Comparison of ENCODE assay signal across 20 cellular contexts in genomic region chr18:46009158-46009866, GRCh38. TPM values are rescaled to one million over a fixed set of nuclear protein-coding genes. Genes with fewer than 3 reads are reported as not detected.
A peak's percentile ranks its signal among the peaks of the same experiment; 100 is the strongest.
DNase-seq lines count a peak whose midpoint lies in the region; ATAC-seq, FAIRE-seq and TF ChIP-seq lines count a peak whose summit lies in the region.
"Had no signal": no experiment of that assay in that cellular context is flagged by ENCODE, and none has a peak within 500 bp of the region (broad histone marks: within the 10 kb centered on the region; RNA-seq: fewer than 3 reads in every experiment).

No MANE protein-coding gene starts in this region.

- CTCF ChIA-PET in GM12878 (lab: Yijun Ruan, JAX) = interaction anchor here (0.8 to 2.0 kb wide), 2 partner anchors 10 to 64 kb away, joined by 4 to 9 read pairs; no protein-coding TSS in a partner anchor

- in situ Hi-C loops in GM12878 (cut with MboI) = no loop called here

- TF ChIP-seq CTCF in GM12878 (IDR thresholded peaks at IDR 0.05 in 2 of 3, conservative IDR thresholded peaks at IDR 0.05 in 1 of 3; ENCODE audit: control insufficient read depth in 2 of 3, extremely low read depth in 1 of 3, insufficient read depth in 1 of 3, low read depth in 3 of 3, low read length in 3 of 3) (no peak), mucosa of descending colon (IDR thresholded peaks at IDR 0.05) (no peak)

- TF ChIP-seq POLR2A in GM12878 (IDR thresholded peaks at IDR 0.05; ENCODE audit: low read depth, low read length) = no peak

- intact Hi-C loops in GM12878 (cut with micrococcal nuclease; ENCODE audit: unreplicated experiment) (no loop called here), mucosa of descending colon (cut with DNase I, micrococcal nuclease) (no loop called here)

- no peaks in the 10 kb centered on the region for H3K36me3 ChIP-seq in GM12878 (ENCODE audit: control insufficient read depth in 2 of 2, insufficient read depth in 2 of 2, low read length in 1 of 2)
- H3K36me3 ChIP-seq in mucosa of descending colon (ENCODE audit: low read depth) = no peaks in the 10 kb centered on the region
- H3K36me3 ChIP-seq: uterus had no signal

- no peak overlapping the region for H2AFZ ChIP-seq in GM12878 (ENCODE audit: control insufficient read depth, low read depth, low read length)
- H2AFZ ChIP-seq: GM23248, hepatocyte had no signal

- POLR2A ChIA-PET in GM12878 (lab: Charles Lee) = interaction anchor here (0.7 kb wide), 2 partner anchors 44 to 108 kb away, joined by 4 to 5 read pairs; no protein-coding TSS in a partner anchor

- WGBS in GM12878 (ENCODE audit: insufficient coverage, insufficient replicate concordance, low lambda C conversion rate, missing lambda C conversion rate) = 10% methylated on average over 4 of the region's 4 CpGs

- RAD21 ChIA-PET in GM12878 (lab: Charles Lee; ENCODE audit: unreplicated experiment) = interaction anchor here (1.0 kb wide), 1 partner anchor 130 kb away, joined by 5 read pairs; no protein-coding TSS in a partner anchor

- H3K4me3 ChIP-seq in GM12878 (no peak overlapping the region), mucosa of descending colon (no peak overlapping the region)
- H3K4me3 ChIP-seq: GM23248, hepatocyte, uterus had no signal

- ATAC-seq in GM12878 (peak; percentile 35), mucosa of descending colon (peak; percentile 26)

- no peaks in the 10 kb centered on the region for H4K20me1 ChIP-seq in GM12878 (ENCODE audit: control insufficient read depth, insufficient read depth)

- no peak overlapping the region for H3K4me2 ChIP-seq in GM12878 (ENCODE audit: control insufficient read depth, insufficient read depth)
- H3K4me2 ChIP-seq: hepatocyte had no signal

- no peaks in the 10 kb centered on the region for H3K79me2 ChIP-seq in GM12878 (ENCODE audit: control insufficient read depth, insufficient read depth, low read length)
- H3K79me2 ChIP-seq: hepatocyte had no signal

- DNase-seq in GF-D8 (lab: John Stamatoyannopoulos, UW) = peak; percentile 98
- DNase-seq in MV-4-11 (lab: John Stamatoyannopoulos, UW) = peak; percentile 96
- no peak for DNase-seq in GM12878 (ENCODE audit: low read depth, low spot score)
- DNase-seq in mucosa of descending colon = no peak
- no peak for DNase-seq in NCI-H1694 treated with DMSO at 0.1 percent for 48 hours (lab: John Stamatoyannopoulos, UW)
- no peak for DNase-seq in stimulated activated CD4-positive, alpha-beta T cell treated with anti-CD3 and anti-CD28 coated beads, Interleukin-4, amount 100 ng/mL, for 1 hour
- DNase-seq in stimulated activated naive CD4-positive, alpha-beta T cell (lab: John Stamatoyannopoulos, UW) = no peak
- no peak for DNase-seq in NCI-H1417 treated with DMSO at 0.1 percent for 48 hours (lab: John Stamatoyannopoulos, UW)
- DNase-seq: activated CD4-positive, alpha-beta T cell treated with anti-CD3 and anti-CD28 coated beads, Interleukin-2, amount 10 ng/mL, durations not matched to agents 7 days and 5 days; activated CD8-positive, alpha-beta memory T cell treated with anti-CD3 and anti-CD28 coated beads, Interleukin-2, amount 50 U/mL, for 48 hours; activated gamma-delta T cell; amygdala; central memory CD4-positive, alpha-beta T cell; effector CD8-positive, alpha-beta T cell; GM23248; islet precursor cell; NCI-H2081; NCI-H510A treated with DMSO at 0.1 percent for 48 hours; uterus had no signal

- TF ChIP-seq EP300 in GM12878 (IDR thresholded peaks at IDR 0.05; ENCODE audit: borderline replicate concordance in 1 of 2, control insufficient read depth in 1 of 2, low read depth in 2 of 2, low read length in 2 of 2) = no peak

- BruUV-seq in GM12878 (replicated peaks; lab: Mats Ljungman, UMichigan) = no TSS peak

- FAIRE-seq in GM12878 (lab: Jason Lieb, UNC) = peak; percentile 38

- no peaks in the 10 kb centered on the region for H3K9me3 ChIP-seq in GM12878 (replicated peaks; ENCODE audit: control insufficient read depth, insufficient read depth, low read length)
- no peaks in the 10 kb centered on the region for H3K9me3 ChIP-seq in mucosa of descending colon
- H3K9me3 ChIP-seq: uterus had no signal

- no peaks in the 10 kb centered on the region for H3K27me3 ChIP-seq in GM12878 (replicated peaks in 1 of 2; ENCODE audit: control insufficient read depth in 2 of 2, insufficient read depth in 2 of 2, low read length in 1 of 2)
- H3K27me3 ChIP-seq: hepatocyte, uterus had no signal

- H3K9ac ChIP-seq in GM12878 (ENCODE audit: control insufficient read depth, insufficient read depth, low read length) = no peak overlapping the region
- H3K9ac ChIP-seq: GM23248 had no signal

- no peak for TF ChIP-seq RAD21 in GM12878 (IDR thresholded peaks at IDR 0.05; ENCODE audit: insufficient read depth, low read depth, low read length)

- H3K4me1 ChIP-seq in GM12878 (ENCODE audit: control insufficient read depth, insufficient read depth, low read length) = peaks cover 13% of the 10 kb centered on the region
- no peaks in the 10 kb centered on the region for H3K4me1 ChIP-seq in mucosa of descending colon (ENCODE audit: low read depth)
- H3K4me1 ChIP-seq: uterus had no signal

- H3K27ac ChIP-seq in GM12878 (ENCODE audit: control insufficient read depth, insufficient read depth) = no peak overlapping the region
- H3K27ac ChIP-seq: GM23248, hepatocyte, uterus had no signal

- SMC1A ChIA-PET in GM12878 (lab: Charles Lee; ENCODE audit: uncharacterized antibody, unreplicated experiment) = interaction anchor here (0.6 kb wide), 1 partner anchor 34 kb away, joined by 3 read pairs; no protein-coding TSS in a partner anchor

TF ChIP-seq in GM12878, 131 proteins besides CTCF, POLR2A, EP300 and RAD21:
- TF ChIP-seq ZNF384 (IDR thresholded peaks at IDR 0.05; ENCODE audit: borderline replicate concordance, low read depth, low read length) = peak; percentile 55
- no peak for TF ChIP-seq CBX5 (IDR thresholded peaks at IDR 0.05; ENCODE audit: low read depth)

RNA-seq across cellular contexts. Expression of gene EPG5, which starts 42.2 kb away (rescaled TPM):
- 172 and 182 TPM in 2 replicates for total RNA-seq in GM12878 (2013; cell fraction: nucleolus; rRNA removed)
- total RNA-seq in GM12878 (2014; rRNA removed) (9.1 and 9.7 TPM in 2 replicates), GM12878 (2014; rRNA removed; fragmentation: Illumina TruSeq; extraction: Trizol) (8.8 and 8.9 TPM in 2 replicates), GM12878 (2021) (9.9 and 12.5 TPM in 2 replicates), mucosa of descending colon (10 to 100 TPM; 21.7 to 29.0 (median 25.6) TPM)
- 6.5 TPM for polyA plus RNA-seq in GM12878 (2011; ENCODE audit: low read depth)
- polyA plus RNA-seq in GM12878 (2011; rRNA removed) (23.3 and 27.7 TPM in 2 replicates), GM12878 (2014; fragmentation: Illumina TruSeq; extraction: Trizol) (11.1 and 11.4 TPM in 2 replicates), GM12878 (2014; fragmentation: Nextera tagmentation; extraction: Ambion mirVana) (1 to 10 TPM; 1.9 to 2.3 TPM), GM12878 (2014; rRNA removed) (8.2 and 11.3 TPM in 2 replicates), GM12878 (2016; fragmentation: Nextera tagmentation; extraction: Ambion mirVana) (1 to 10 TPM; 4.0 to 5.1 TPM)
- 27.6 and 31.4 TPM in 2 replicates for polyA plus RNA-seq in GM12878 (2011; cell fraction: cytosol; rRNA removed)
- polyA plus RNA-seq in GM12878 (2011; cell fraction: nucleus; rRNA removed) = 40.5 and 53.9 TPM in 2 replicates
- polyA plus RNA-seq in GM12878 (2012) = 5.8 and 8.6 TPM in 2 replicates
- 96.1 and 119 TPM in 2 replicates for polyA minus RNA-seq in GM12878 (2011; rRNA and poly(A)+ RNA removed)
- polyA minus RNA-seq in GM12878 (2011; cell fraction: cytosol; rRNA and poly(A)+ RNA removed) = 17.8 and 19.0 TPM in 2 replicates
- 45.7 and 57.9 TPM in 2 replicates for polyA minus RNA-seq in GM12878 (2011; cell fraction: nucleus; rRNA and poly(A)+ RNA removed)

Comparison
In these comparisons a context has a peak if more than half of its experiments do, and no peak if none do; other contexts are left out.
1. DNase-seq: peak in GF-D8 (single experiment) and MV-4-11 (single experiment); none in GM12878 (single experiment), mucosa of descending colon (0 of 3), NCI-H1694 treated with DMSO at 0.1 percent for 48 hours (single experiment), stimulated activated CD4-positive, alpha-beta T cell treated with anti-CD3 and anti-CD28 coated beads, Interleukin-4, amount 100 ng/mL, for 1 hour (single experiment), stimulated activated naive CD4-positive, alpha-beta T cell (0 of 6) and NCI-H1417 treated with DMSO at 0.1 percent for 48 hours (single experiment).